ENCODE assay signal across 22 cellular contexts in genomic region chr3:141355242-141355641, GRCh38.
"Had no signal": no experiment of that assay in that cellular context is flagged by ENCODE, and none has a peak within 500 bp of the region (broad histone marks: within the 10 kb centered on the region; RNA-seq: fewer than 3 reads in every experiment).

No MANE protein-coding gene starts in this region.

- H3K27me3 Mint-ChIP-seq: activated naive CD8-positive, alpha-beta T cell treated with anti-CD3 and anti-CD28 coated beads for 36 hours had no signal

- H3K27ac ChIP-seq: brain microvascular endothelial cell, cardiac muscle cell, SK-N-MC, WERI-Rb-1 had no signal

- H3K36me3 ChIP-seq: brain microvascular endothelial cell, cardiac muscle cell, WERI-Rb-1 had no signal

- ATAC-seq: activated CD4-positive, alpha-beta T cell treated with anti-CD3 and anti-CD28 coated beads for 36 hours; activated T-helper 17 cell treated with anti-CD3 and anti-CD28 coated beads, Interleukin-2, amount 50 U/mL, for 72 hours had no signal

- H3K4me3 ChIP-seq: cardiac muscle cell, SK-N-MC had no signal

- H3K9me3 Mint-ChIP-seq: activated CD4-positive, alpha-beta memory T cell treated with anti-CD3 and anti-CD28 coated beads, Interleukin-2, amount 10 ng/mL, durations not matched to agents 7 days and 5 days; activated naive CD4-positive, alpha-beta T cell treated with anti-CD3 and anti-CD28 coated beads, Interleukin-2, amount 10 ng/mL, durations not matched to agents 7 days and 5 days; activated naive CD8-positive, alpha-beta T cell treated with anti-CD3 and anti-CD28 coated beads for 36 hours; activated T-helper 17 cell treated with anti-CD3 and anti-CD28 coated beads, Interleukin-2, amount 50 U/mL, for 72 hours had no signal

- H3K27me3 ChIP-seq: brain microvascular endothelial cell, cardiac muscle cell had no signal

- H3K27ac Mint-ChIP-seq: activated CD4-positive, alpha-beta T cell treated with anti-CD3 and anti-CD28 coated beads for 36 hours; activated naive CD4-positive, alpha-beta T cell treated with anti-CD3 and anti-CD28 coated beads, Interleukin-2, amount 10 ng/mL, durations not matched to agents 7 days and 5 days; activated naive CD8-positive, alpha-beta T cell treated with anti-CD3 and anti-CD28 coated beads for 36 hours; activated T-helper 17 cell treated with anti-CD3 and anti-CD28 coated beads, Interleukin-2, amount 50 U/mL, for 72 hours had no signal

- H3K4me1 Mint-ChIP-seq: activated CD4-positive, alpha-beta memory T cell treated with anti-CD3 and anti-CD28 coated beads, Interleukin-2, amount 10 ng/mL, durations not matched to agents 7 days and 5 days; activated CD4-positive, alpha-beta T cell treated with anti-CD3 and anti-CD28 coated beads for 36 hours; activated naive CD4-positive, alpha-beta T cell treated with anti-CD3 and anti-CD28 coated beads, Interleukin-2, amount 10 ng/mL, durations not matched to agents 7 days and 5 days; activated naive CD8-positive, alpha-beta T cell treated with anti-CD3 and anti-CD28 coated beads for 36 hours; activated T-helper 17 cell treated with anti-CD3 and anti-CD28 coated beads, Interleukin-2, amount 50 U/mL, for 72 hours had no signal

- H3K36me3 Mint-ChIP-seq: activated naive CD4-positive, alpha-beta T cell treated with anti-CD3 and anti-CD28 coated beads, Interleukin-2, amount 10 ng/mL, durations not matched to agents 7 days and 5 days; activated naive CD8-positive, alpha-beta T cell treated with anti-CD3 and anti-CD28 coated beads for 36 hours had no signal

- H3K4me3 Mint-ChIP-seq: activated CD4-positive, alpha-beta memory T cell treated with anti-CD3 and anti-CD28 coated beads, Interleukin-2, amount 10 ng/mL, durations not matched to agents 7 days and 5 days; activated CD4-positive, alpha-beta T cell treated with anti-CD3 and anti-CD28 coated beads for 36 hours; activated naive CD4-positive, alpha-beta T cell treated with anti-CD3 and anti-CD28 coated beads, Interleukin-2, amount 10 ng/mL, durations not matched to agents 7 days and 5 days; activated naive CD8-positive, alpha-beta T cell treated with anti-CD3 and anti-CD28 coated beads for 36 hours; activated T-helper 17 cell treated with anti-CD3 and anti-CD28 coated beads, Interleukin-2, amount 50 U/mL, for 72 hours had no signal

- DNase-seq: activated CD4-positive, alpha-beta memory T cell treated with anti-CD3 and anti-CD28 coated beads, Interleukin-2, amount 10 ng/mL, durations not matched to agents 7 days and 5 days; activated CD4-positive, alpha-beta T cell treated with anti-CD3 and anti-CD28 coated beads for 36 hours; activated CD4-positive, alpha-beta T cell treated with anti-CD3 and anti-CD28 coated beads, Interleukin-2, amount 50 U/mL, for 1 hour; activated gamma-delta T cell; activated naive CD4-positive, alpha-beta T cell treated with anti-CD3 and anti-CD28 coated beads, Interleukin-2, amount 10 ng/mL, durations not matched to agents 7 days and 5 days; activated naive CD8-positive, alpha-beta T cell treated with anti-CD3 and anti-CD28 coated beads for 36 hours; activated T-cell treated with anti-CD3 and anti-CD28 coated beads for 4 hours; activated T-cell treated with anti-CD3 and anti-CD28 coated beads, Interleukin-2, amount 50 U/mL, for 48 hours; brain microvascular endothelial cell; KG1; NCI-H1048; NCI-H1694; NCI-H2029; NCI-H2171; NCI-H2227 treated with DMSO at 0.1 percent for 48 hours; NCI-H526; NCI-H82; T-helper 1 cell; WERI-Rb-1 had no signal
